8 cellular contexts compared by ENCODE assay signal in genomic region chr19:8412783-8413592, GRCh38. TPM values are rescaled to one million over a fixed set of nuclear protein-coding genes. Genes with fewer than 3 reads are reported as not detected.
DNase-seq lines count a peak whose midpoint lies in the region; ATAC-seq and TF ChIP-seq lines count a peak whose summit lies in the region.

TSS of gene MARCHF2 (plus strand) at chr19:8413305. CDS start at chr19:8421841, 8,536 bp downstream.

- H3K27me3 ChIP-seq in ovary (no peaks in the 10 kb centered on the region), thymus (ENCODE audit: control insufficient read depth, insufficient read depth) (no peaks in the 10 kb centered on the region)

- TF ChIP-seq CTCF in GM12872 (IDR thresholded peaks at IDR 0.05; ENCODE audit: insufficient read depth, low read depth, low read length) (peak; percentile 56), glutamatergic neuron (IDR thresholded peaks at IDR 0.05; ENCODE audit: partially characterized antibody, unreplicated experiment) (peak; percentile 58), ovary (IDR thresholded peaks at IDR 0.05) (peak; percentile 62 to 70 (median 65))

- no peaks in the 10 kb centered on the region for H3K4me1 Mint-ChIP-seq in glutamatergic neuron (ENCODE audit: low read depth, unreplicated experiment)

- 3 to 6% (median 4%) methylated on average over 58 to 84 of the region's 85 CpGs for WGBS in ovary, 3 donors
- WGBS in thymus: 6% methylated on average over 85 of the region's 85 CpGs

- peak; percentile 100 for ATAC-seq in HG02642 (IDR thresholded peaks at IDR 0.05; ENCODE audit: poor library complexity, unreplicated experiment)
- ATAC-seq in activated naive CD4-positive, alpha-beta T cell treated with anti-CD3 and anti-CD28 coated beads, Interleukin-2, amount 50 U/mL, for 72 hours: peak; percentile 100

- H3K9me3 ChIP-seq in ovary (no peaks in the 10 kb centered on the region), thymus (ENCODE audit: control insufficient read depth) (no peaks in the 10 kb centered on the region)

- peaks cover 4% of the 10 kb centered on the region for H3K27me3 Mint-ChIP-seq in glutamatergic neuron (ENCODE audit: unreplicated experiment)

- peak; percentile 41 for TF ChIP-seq POLR2A in ovary (IDR thresholded peaks at IDR 0.05)

- DNase-seq in NCI-H1105 (lab: John Stamatoyannopoulos, UW) (peak; percentile 93), SKM-1 (lab: John Stamatoyannopoulos, UW; ENCODE audit: unreplicated experiment) (peak; percentile 89), glutamatergic neuron (peak; percentile 96), ovary (peak; percentile 95 to 99 (median 97))
- DNase-seq in activated naive CD4-positive, alpha-beta T cell treated with anti-CD3 and anti-CD28 coated beads, Interleukin-2, amount 50 U/mL, for 72 hours (ENCODE audit: low spot score in 2 of 2): peak; percentile 96 to 98

- H3K4me1 ChIP-seq in ovary (ENCODE audit: insufficient read depth) (peaks cover 5% of the 10 kb centered on the region), thymus (ENCODE audit: control insufficient read depth, insufficient read depth, low read length) (peaks cover 4% of the 10 kb centered on the region)

- H3K4me3 Mint-ChIP-seq in glutamatergic neuron (ENCODE audit: unreplicated experiment): peak within 1 kb of the TSS; percentile 80

- H3K36me3 Mint-ChIP-seq in activated naive CD4-positive, alpha-beta T cell treated with anti-CD3 and anti-CD28 coated beads, Interleukin-2, amount 50 U/mL, for 72 hours: no peaks in the 10 kb centered on the region
- H3K36me3 Mint-ChIP-seq in glutamatergic neuron (ENCODE audit: unreplicated experiment): no peaks in the 10 kb centered on the region

- H3K9me3 Mint-ChIP-seq in activated naive CD4-positive, alpha-beta T cell treated with anti-CD3 and anti-CD28 coated beads, Interleukin-2, amount 50 U/mL, for 72 hours: no peaks in the 10 kb centered on the region
- H3K9me3 Mint-ChIP-seq in glutamatergic neuron (ENCODE audit: unreplicated experiment): peaks cover 2% of the 10 kb centered on the region

- no peak within 1 kb of the TSS for H3K27ac Mint-ChIP-seq in activated naive CD4-positive, alpha-beta T cell treated with anti-CD3 and anti-CD28 coated beads, Interleukin-2, amount 50 U/mL, for 72 hours
- no peak within 1 kb of the TSS for H3K27ac Mint-ChIP-seq in glutamatergic neuron (ENCODE audit: unreplicated experiment)

- H3K4me3 ChIP-seq in ovary (peak within 1 kb of the TSS; percentile 67), thymus (ENCODE audit: low read length) (peak within 1 kb of the TSS; percentile 84)

- H3K27ac ChIP-seq in ovary (no peak within 1 kb of the TSS), thymus (ENCODE audit: low read depth) (no peak within 1 kb of the TSS)

- no peaks in the 10 kb centered on the region for H3K36me3 ChIP-seq in ovary
- H3K36me3 ChIP-seq in thymus (ENCODE audit: control insufficient read depth, insufficient read depth): no peaks in the 10 kb centered on the region

- intact Hi-C loops in ovary (cut with DNase I): loop anchor here in 2 of 4 donors (2.0 to 5.0 kb wide), 2 partner anchors 32 to 94 kb away; partner anchors contain the start of gene HNRNPM (in 1 of the 2)

- no peak for TF ChIP-seq EP300 in ovary (IDR thresholded peaks at IDR 0.05)

RNA-seq across cellular contexts. Expression of gene MARCHF2, which starts in this region (rescaled TPM):
- total RNA-seq in activated naive CD4-positive, alpha-beta T cell treated with anti-CD3 and anti-CD28 coated beads, Interleukin-2, amount 50 U/mL, for 72 hours: 10 to 100 TPM in 1 of 2 donors, 1 to 10 TPM in 1; 7.3 to 14.9 TPM
- 47.7 TPM for total RNA-seq in glutamatergic neuron (ENCODE audit: unreplicated experiment)
- total RNA-seq in ovary: 10 to 100 TPM; 20.7 to 62.7 (median 27.2) TPM
- polyA plus RNA-seq in ovary: 10 to 100 TPM; 13.8 to 22.0 TPM
- 30.7 TPM for polyA plus RNA-seq in thymus
